ENCODE assay signal across 18 cellular contexts in the genomic region with DNA sequence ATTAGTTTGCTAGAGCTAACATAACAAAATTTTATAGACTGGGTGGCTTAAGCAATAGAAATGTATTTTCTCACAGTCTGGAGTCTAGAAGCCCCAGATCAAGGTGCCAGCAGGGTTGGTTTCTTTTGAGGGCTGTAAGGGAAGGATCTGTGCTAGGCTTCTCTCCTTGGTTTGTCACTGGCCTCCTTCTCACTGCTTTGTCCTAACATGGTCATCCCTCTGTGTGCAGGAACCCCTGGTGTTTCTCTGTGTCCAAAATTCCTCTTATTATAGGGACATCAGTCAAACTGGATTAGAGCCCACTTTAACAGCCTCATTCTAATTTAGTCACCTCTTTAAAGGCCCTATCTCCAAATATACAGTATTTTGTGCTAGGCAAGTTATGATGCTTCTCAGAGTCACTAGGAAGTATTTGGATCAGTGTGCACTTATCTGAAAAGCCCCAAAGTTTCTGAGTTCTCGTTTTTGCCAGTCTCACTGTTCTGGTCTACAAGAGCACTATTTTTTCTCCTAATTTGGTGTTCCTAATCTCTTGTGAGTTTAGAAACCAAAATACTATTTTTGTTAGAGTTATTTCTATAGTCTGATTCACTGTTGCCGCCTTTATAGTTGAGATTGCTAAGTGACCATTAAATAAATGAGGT. TPM values are rescaled to one million over a fixed set of nuclear protein-coding genes. Genes with fewer than 3 reads are reported as not detected.
DNase-seq lines count a peak whose midpoint lies in the region; ATAC-seq and TF ChIP-seq lines count a peak whose summit lies in the region.
"Had no signal": no experiment of that assay in that cellular context is flagged by ENCODE, and none has a peak within 500 bp of the region (broad histone marks: within the 10 kb centered on the region; RNA-seq: fewer than 3 reads in every experiment).

No MANE protein-coding gene starts in this region.

- H3K27ac ChIP-seq in tibial artery (peak overlapping the region; percentile 67 to 81), SK-N-SH (ENCODE audit: low read depth in 2 of 2, low read length in 1 of 2) (no peak overlapping the region)
- H3K27ac ChIP-seq: 22Rv1 had no signal

- H3K36me3 Mint-ChIP-seq in activated T-cell treated with anti-CD3 and anti-CD28 coated beads, Interleukin-2, amount 50 U/mL, for 24 hours (ENCODE audit: low read depth): peaks cover 48% of the 10 kb centered on the region
- H3K36me3 Mint-ChIP-seq in activated T-cell treated with anti-CD3 and anti-CD28 coated beads, Interleukin-2, amount 50 U/mL, for 4 hours (ENCODE audit: insufficient read depth): peaks cover 44% of the 10 kb centered on the region
- peaks cover 12% of the 10 kb centered on the region for H3K36me3 Mint-ChIP-seq in activated naive CD8-positive, alpha-beta T cell treated with anti-CD3 and anti-CD28 coated beads, Interleukin-2, amount 50 U/mL, for 24 hours (ENCODE audit: low read depth)
- peaks cover 26 to 37% (median 36%) of the 10 kb centered on the region in 3 donors for H3K36me3 Mint-ChIP-seq in immature natural killer cell

- H3K4me3 ChIP-seq in tibial artery (no peak overlapping the region), SK-N-SH (ENCODE audit: low read depth in 2 of 2, low read length in 1 of 2) (no peak overlapping the region)

- no peak for DNase-seq in activated T-cell treated with anti-CD3 and anti-CD28 coated beads, Interleukin-2, amount 50 U/mL, for 24 hours
- DNase-seq in activated T-cell treated with anti-CD3 and anti-CD28 coated beads, Interleukin-2, amount 50 U/mL, for 4 hours: no peak
- no peak for DNase-seq in activated naive CD8-positive, alpha-beta T cell treated with anti-CD3 and anti-CD28 coated beads, Interleukin-2, amount 50 U/mL, for 24 hours
- no peak for DNase-seq in tibial artery
- DNase-seq in central memory CD4-positive, alpha-beta T cell: no peak
- no peak for DNase-seq in immature natural killer cell
- DNase-seq in SK-N-SH: no peak
- DNase-seq: anterior cingulate cortex; endodermal cell; islet precursor cell; mesenchymal stem cell; naive thymus-derived CD8-positive, alpha-beta T cell; NCI-H1694; NCI-H446; SHP77 treated with DMSO at 0.1 percent for 48 hours; stimulated activated CD4-positive, alpha-beta T cell treated with anti-CD3 and anti-CD28 coated beads, Interleukin-4, amount 100 ng/mL, for 1 hour had no signal

- no peak overlapping the region for H2AFZ ChIP-seq in SK-N-SH (ENCODE audit: low read depth)

- intact Hi-C loops in tibial artery (cut with DNase I; ENCODE audit: low total_unique reads): no loop called here

- no peaks in the 10 kb centered on the region for H4K20me1 ChIP-seq in SK-N-SH (ENCODE audit: insufficient read depth)

- no peak overlapping the region for H3K4me2 ChIP-seq in SK-N-SH

- H3K9me2 ChIP-seq in SK-N-SH: no peaks in the 10 kb centered on the region

- TF ChIP-seq RAD21 in SK-N-SH (IDR thresholded peaks at IDR 0.05; ENCODE audit: low read length): no peak

- H3K9ac ChIP-seq in SK-N-SH: no peak overlapping the region

- H3K27me3 Mint-ChIP-seq in activated T-cell treated with anti-CD3 and anti-CD28 coated beads, Interleukin-2, amount 50 U/mL, for 24 hours: no peaks in the 10 kb centered on the region
- H3K27me3 Mint-ChIP-seq in activated T-cell treated with anti-CD3 and anti-CD28 coated beads, Interleukin-2, amount 50 U/mL, for 4 hours (ENCODE audit: low read depth): no peaks in the 10 kb centered on the region
- H3K27me3 Mint-ChIP-seq in activated naive CD8-positive, alpha-beta T cell treated with anti-CD3 and anti-CD28 coated beads, Interleukin-2, amount 50 U/mL, for 24 hours: no peaks in the 10 kb centered on the region
- peaks cover 0 to 2% (median 0%) of the 10 kb centered on the region in 3 donors for H3K27me3 Mint-ChIP-seq in immature natural killer cell (ENCODE audit: low read depth in 3 of 3)
- H3K27me3 Mint-ChIP-seq: naive thymus-derived CD8-positive, alpha-beta T cell had no signal

- H3K9me3 ChIP-seq in tibial artery (no peaks in the 10 kb centered on the region), SK-N-SH (no peaks in the 10 kb centered on the region)

- CTCF ChIA-PET in SK-N-SH (lab: Yijun Ruan, JAX): no interaction called here

- TF ChIP-seq CTCF in tibial artery (IDR thresholded peaks at IDR 0.05) (no peak), SK-N-SH (IDR thresholded peaks at IDR 0.05) (no peak)

- 88% methylated on average over 2 of the region's 2 CpGs for WGBS in SK-N-SH (ENCODE audit: low lambda C conversion rate)

- no peak for TF ChIP-seq EP300 in SK-N-SH (IDR thresholded peaks at IDR 0.05; ENCODE audit: borderline replicate concordance in 1 of 2, low read depth in 1 of 2, low read length in 1 of 2)

- H3K4me1 ChIP-seq in tibial artery (peaks cover 0 to 43% (median 12%) of the 10 kb centered on the region in 4 donors), SK-N-SH (ENCODE audit: control insufficient read depth in 1 of 2, insufficient read depth in 2 of 2, low read depth in 1 of 2, low read length in 1 of 2) (peaks cover 0 to 5% of the 10 kb centered on the region in 2 experiments; a peak in 1 of 4 replicates)

- H3K27ac Mint-ChIP-seq in activated T-cell treated with anti-CD3 and anti-CD28 coated beads, Interleukin-2, amount 50 U/mL, for 24 hours: peak overlapping the region; percentile 38
- H3K27ac Mint-ChIP-seq in activated naive CD8-positive, alpha-beta T cell treated with anti-CD3 and anti-CD28 coated beads, Interleukin-2, amount 50 U/mL, for 24 hours: peak overlapping the region; percentile 35
- H3K27ac Mint-ChIP-seq in immature natural killer cell: no peak overlapping the region
- H3K27ac Mint-ChIP-seq: endodermal cell; naive thymus-derived CD8-positive, alpha-beta T cell had no signal

- no peak for ATAC-seq in activated T-cell treated with anti-CD3 and anti-CD28 coated beads, Interleukin-2, amount 50 U/mL, for 4 hours
- peak; percentile 49 for ATAC-seq in HG02885 (IDR thresholded peaks at IDR 0.05; ENCODE audit: poor library complexity, unreplicated experiment)
- no peak for ATAC-seq in activated naive CD8-positive, alpha-beta T cell treated with anti-CD3 and anti-CD28 coated beads, Interleukin-2, amount 50 U/mL, for 24 hours
- ATAC-seq: naive thymus-derived CD8-positive, alpha-beta T cell had no signal

- H3K79me2 ChIP-seq in SK-N-SH (ENCODE audit: insufficient read depth): no peaks in the 10 kb centered on the region

- POLR2A ChIA-PET in SK-N-SH (lab: Yijun Ruan, JAX): no interaction called here

- no peaks in the 10 kb centered on the region for H3K9me3 Mint-ChIP-seq in activated T-cell treated with anti-CD3 and anti-CD28 coated beads, Interleukin-2, amount 50 U/mL, for 24 hours
- H3K9me3 Mint-ChIP-seq in activated T-cell treated with anti-CD3 and anti-CD28 coated beads, Interleukin-2, amount 50 U/mL, for 4 hours: no peaks in the 10 kb centered on the region
- no peaks in the 10 kb centered on the region for H3K9me3 Mint-ChIP-seq in activated naive CD8-positive, alpha-beta T cell treated with anti-CD3 and anti-CD28 coated beads, Interleukin-2, amount 50 U/mL, for 24 hours
- no peaks in the 10 kb centered on the region for H3K9me3 Mint-ChIP-seq in immature natural killer cell

- peaks cover 9% of the 10 kb centered on the region for H3K4me1 Mint-ChIP-seq in activated T-cell treated with anti-CD3 and anti-CD28 coated beads, Interleukin-2, amount 50 U/mL, for 24 hours (ENCODE audit: low read depth)
- H3K4me1 Mint-ChIP-seq in activated T-cell treated with anti-CD3 and anti-CD28 coated beads, Interleukin-2, amount 50 U/mL, for 4 hours (ENCODE audit: low read depth): no peaks in the 10 kb centered on the region
- H3K4me1 Mint-ChIP-seq in activated naive CD8-positive, alpha-beta T cell treated with anti-CD3 and anti-CD28 coated beads, Interleukin-2, amount 50 U/mL, for 24 hours: peaks cover 9% of the 10 kb centered on the region
- H3K4me1 Mint-ChIP-seq in immature natural killer cell: no peaks in the 10 kb centered on the region
- H3K4me1 Mint-ChIP-seq: endodermal cell had no signal

- no peak overlapping the region for H3K4me3 Mint-ChIP-seq in activated T-cell treated with anti-CD3 and anti-CD28 coated beads, Interleukin-2, amount 50 U/mL, for 24 hours
- H3K4me3 Mint-ChIP-seq in activated T-cell treated with anti-CD3 and anti-CD28 coated beads, Interleukin-2, amount 50 U/mL, for 4 hours: no peak overlapping the region
- H3K4me3 Mint-ChIP-seq in activated naive CD8-positive, alpha-beta T cell treated with anti-CD3 and anti-CD28 coated beads, Interleukin-2, amount 50 U/mL, for 24 hours: no peak overlapping the region
- H3K4me3 Mint-ChIP-seq in immature natural killer cell: no peak overlapping the region
- H3K4me3 Mint-ChIP-seq: endodermal cell; naive thymus-derived CD8-positive, alpha-beta T cell had no signal

- peaks cover 9% of the 10 kb centered on the region for H3F3A ChIP-seq in SK-N-SH (replicated peaks; ENCODE audit: insufficient read depth)

- H3K36me3 ChIP-seq in tibial artery: peaks cover 0 to 4% (median 0%) of the 10 kb centered on the region in 3 donors
- peaks cover 17 to 18% of the 10 kb centered on the region in 2 experiments for H3K36me3 ChIP-seq in SK-N-SH (replicated peaks in 1 of 2; ENCODE audit: control insufficient read depth in 1 of 2, insufficient read depth in 2 of 2, low read length in 1 of 2)

- H3K27me3 ChIP-seq in tibial artery (no peaks in the 10 kb centered on the region), SK-N-SH (ENCODE audit: insufficient read depth) (no peaks in the 10 kb centered on the region)

RNA-seq across cellular contexts. Expression of a gene that starts 29.0 kb away (rescaled TPM):
- total RNA-seq in activated T-cell treated with anti-CD3 and anti-CD28 coated beads, Interleukin-2, amount 50 U/mL, for 4 hours: 1 to 10 TPM; 1.3 to 2.4 (median 2.2) TPM
- polyA plus RNA-seq in immature natural killer cell (10 to 100 TPM in 1 of 3 donors, 1 to 10 TPM in 2; 2.4 to 11.3 (median 4.6) TPM), SK-N-SH (2012; rRNA removed) (0.71 and 0.86 TPM in 2 replicates)
- polyA plus RNA-seq in SK-N-SH (2012; cell fraction: cytosol; rRNA removed): 1.0 and 1.3 TPM in 2 replicates
- 1.2 and 2.3 TPM in 2 replicates for polyA plus RNA-seq in SK-N-SH (2012; cell fraction: nucleus; rRNA removed)

RNA-seq across cellular contexts. Expression of a gene that starts 49.6 kb away (rescaled TPM):
- 10 to 100 TPM; 29.7 to 32.0 (median 31.2) TPM for total RNA-seq in activated T-cell treated with anti-CD3 and anti-CD28 coated beads, Interleukin-2, amount 50 U/mL, for 4 hours
- polyA plus RNA-seq in immature natural killer cell: 10 to 100 TPM in 2 of 3 donors, 1 to 10 TPM in 1; 8.8 to 14.8 (median 14.4) TPM
- 3.0 and 3.3 TPM in 2 replicates for polyA plus RNA-seq in SK-N-SH (2012; rRNA removed)
- 5.0 and 6.4 TPM in 2 replicates for polyA plus RNA-seq in SK-N-SH (2012; cell fraction: cytosol; rRNA removed)
- 5.4 and 9.8 TPM in 2 replicates for polyA plus RNA-seq in SK-N-SH (2012; cell fraction: nucleus; rRNA removed)

Comparison
In these comparisons a context has a peak if more than half of its experiments do, and no peak if none do; other contexts are left out.
1. H3K27ac Mint-ChIP-seq: peak in activated T-cell treated with anti-CD3 and anti-CD28 coated beads, Interleukin-2, amount 50 U/mL, for 24 hours (single experiment) and activated naive CD8-positive, alpha-beta T cell treated with anti-CD3 and anti-CD28 coated beads, Interleukin-2, amount 50 U/mL, for 24 hours (single experiment); none in immature natural killer cell (0 of 6).
2. H3K27ac ChIP-seq: peak in tibial artery (2 of 2); none in SK-N-SH (0 of 2).